In genomic region chr2:165795011-165795410, GRCh38 we compare ENCODE assay signal across 8 cellular contexts. TPM values are rescaled to one million over a fixed set of nuclear protein-coding genes. Genes with fewer than 3 reads are reported as not detected.
DNase-seq lines count a peak whose midpoint lies in the region; ATAC-seq and TF ChIP-seq lines count a peak whose summit lies in the region.

No MANE protein-coding gene starts in this region.

- TF ChIP-seq CTCF in coronary artery (IDR thresholded peaks at IDR 0.05) (no peak), prostate gland (IDR thresholded peaks at IDR 0.05) (no peak)

- H3K9me3 ChIP-seq in prostate gland (no peaks in the 10 kb centered on the region), aorta (ENCODE audit: control insufficient read depth, low read length) (no peaks in the 10 kb centered on the region)

- H3K4me3 ChIP-seq in coronary artery, result peak overlapping the region; percentile 74
- peak overlapping the region; percentile 59 to 61 for H3K4me3 ChIP-seq in prostate gland
- H3K4me3 ChIP-seq in aorta (ENCODE audit: low read length in 2 of 2), result no peak overlapping the region

- ATAC-seq in HG03457 (IDR thresholded peaks at IDR 0.05; ENCODE audit: unreplicated experiment) (peak; percentile 3), aorta (ENCODE audit: low FRiP score) (no peak), GM19467 (IDR thresholded peaks at IDR 0.05; ENCODE audit: unreplicated experiment) (no peak)

- WGBS in prostate gland, result 41% methylated on average over 2 of the region's 2 CpGs
- 23 to 27% methylated on average over 2 of the region's 2 CpGs for WGBS in aorta, 2 donors

- intact Hi-C loops in prostate gland (cut with DNase I), result no loop called here
- intact Hi-C loops in aorta (cut with DNase I), result no loop called here

- no peaks in the 10 kb centered on the region for H3K27me3 ChIP-seq in prostate gland (replicated peaks; ENCODE audit: insufficient read depth)
- no peaks in the 10 kb centered on the region for H3K27me3 ChIP-seq in aorta (ENCODE audit: control insufficient read depth in 1 of 2, insufficient read depth in 2 of 2, low read length in 1 of 2)

- TF ChIP-seq POLR2A in prostate gland (IDR thresholded peaks at IDR 0.05), result no peak

- H3K4me1 ChIP-seq in prostate gland (replicated peaks), result no peaks in the 10 kb centered on the region
- H3K4me1 ChIP-seq in aorta (ENCODE audit: control insufficient read depth in 1 of 2, insufficient read depth in 2 of 2, low read length in 2 of 2), result no peaks in the 10 kb centered on the region

- H3K36me3 ChIP-seq in prostate gland (no peaks in the 10 kb centered on the region), aorta (ENCODE audit: control insufficient read depth in 1 of 2, insufficient read depth in 2 of 2, low read length in 1 of 2) (no peaks in the 10 kb centered on the region)

- no peak overlapping the region for H3K27ac ChIP-seq in coronary artery
- H3K27ac ChIP-seq in prostate gland, result peak overlapping the region; percentile 87 to 94
- no peak overlapping the region for H3K27ac ChIP-seq in aorta (ENCODE audit: low read depth in 1 of 2, low read length in 2 of 2)

- DNase-seq in NCI-H748 (lab: John Stamatoyannopoulos, UW; ENCODE audit: unreplicated experiment) (peak; percentile 42), NCI-H748 treated with DMSO at 0.1 percent for 48 hours (lab: John Stamatoyannopoulos, UW) (no peak), coronary artery (ENCODE audit: low spot score) (no peak), prostate gland (ENCODE audit: low spot score) (no peak), middle frontal gyrus (ENCODE audit: extremely low spot score, low spot score) (no peak), aorta (no peak)

RNA-seq across cellular contexts. Expression of gene GALNT3, which starts 1.0 kb away (rescaled TPM):
- 10 to 100 TPM; 24.5 to 69.9 TPM for total RNA-seq in prostate gland
- 1 to 10 TPM; 2.0 to 2.4 TPM for total RNA-seq in aorta
- polyA plus RNA-seq in aorta, result 1 to 10 TPM in 1 of 2 donors, under 1 TPM in 1; 0.23 to 3.4 TPM

Comparison
In these comparisons a context has a peak if more than half of its experiments do, and no peak if none do; other contexts are left out.
1. H3K27ac ChIP-seq: peak in prostate gland (2 of 2); none in coronary artery (0 of 2) and aorta (0 of 2).
2. H3K4me3 ChIP-seq: peak in coronary artery (single experiment) and prostate gland (2 of 2); none in aorta (0 of 2).
3. RNA of gene GALNT3, which starts 1.0 kb away (total RNA-seq): 24.5 to 69.9 TPM in prostate gland; 2.0 to 2.4 TPM in aorta; every median in the first group is over 4 times any median in the second.